Comparison of ENCODE assay signal across 16 cellular contexts in the genomic region with DNA sequence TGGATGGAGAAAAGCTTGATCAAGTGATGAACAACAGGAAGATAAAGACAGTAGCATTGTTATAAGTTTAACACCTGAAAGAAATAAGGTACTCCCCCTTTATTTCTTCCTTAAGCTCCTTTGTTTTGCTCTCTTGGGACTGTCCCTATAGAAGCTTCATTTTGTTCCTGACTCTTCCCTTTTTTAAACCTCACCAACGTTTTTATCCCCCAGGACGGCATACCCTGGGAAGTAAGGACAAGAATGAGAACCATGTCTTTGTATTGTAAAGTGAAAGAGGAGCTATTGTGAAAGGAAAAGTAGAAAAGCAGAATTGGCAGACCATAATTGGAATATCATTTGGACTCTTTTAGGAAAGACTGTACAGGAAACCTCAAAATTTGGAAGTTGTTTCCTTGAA.
DNase-seq lines count a peak whose midpoint lies in the region; ATAC-seq and TF ChIP-seq lines count a peak whose summit lies in the region.
"Had no signal": no experiment of that assay in that cellular context is flagged by ENCODE, and none has a peak within 500 bp of the region (broad histone marks: within the 10 kb centered on the region; RNA-seq: fewer than 3 reads in every experiment).

No MANE protein-coding gene starts in this region.

- no peak overlapping the region for H2BK15ac ChIP-seq in H9 (ENCODE audit: low read depth, low read length)

- no peak for DNase-seq in H9
- peak; percentile 8 for DNase-seq in NT2/D1 (ENCODE audit: low read depth, low spot score)
- DNase-seq in NCI-H2227 treated with DMSO at 0.1 percent for 48 hours (lab: John Stamatoyannopoulos, UW) = no peak
- no peak for DNase-seq in superior temporal gyrus (ENCODE audit: extremely low spot score)
- DNase-seq in activated T-cell treated with anti-CD3 and anti-CD28 coated beads, Interleukin-2, amount 50 U/mL, for 4 hours = no peak
- DNase-seq: Calu3; CD8-positive, alpha-beta T cell; DMS53; GOT3; HCEC 1CT; IMR-90 had no signal

- H3K36me3 ChIP-seq in NT2/D1 (ENCODE audit: insufficient read depth, insufficient read length, low read length) (no peaks in the 10 kb centered on the region), iPS-18a (ENCODE audit: control insufficient read depth, low read depth, low read length) (no peaks in the 10 kb centered on the region)
- H3K36me3 ChIP-seq: BLaER1 treated with 17β-estradiol and CSF1 and Interleukin-3, amounts not matched to agents 10 nM and 100 nM had no signal

- H3K9ac ChIP-seq in H9 (ENCODE audit: extremely low read depth, insufficient read length, low read length) (no peak overlapping the region), NT2/D1 (ENCODE audit: insufficient read length, low read depth) (no peak overlapping the region), iPS-18a (ENCODE audit: low read length) (no peak overlapping the region)
- H3K9ac ChIP-seq: BLaER1 treated with 17β-estradiol and CSF1 and Interleukin-3, amounts not matched to agents 10 nM and 100 nM had no signal

- no peak overlapping the region for H3K27ac ChIP-seq in H9 (ENCODE audit: insufficient read length, low read depth, low read length)
- H3K27ac ChIP-seq in iPS-18a (ENCODE audit: low read length) = no peak overlapping the region
- H3K27ac ChIP-seq: BLaER1 treated with 17β-estradiol and CSF1 and Interleukin-3, amounts not matched to agents 10 nM and 100 nM had no signal

- no peak overlapping the region for H2AK5ac ChIP-seq in H9 (ENCODE audit: insufficient read length, low read length)

- ATAC-seq in activated T-cell treated with anti-CD3 and anti-CD28 coated beads, Interleukin-2, amount 50 U/mL, for 4 hours = no peak
- ATAC-seq in GM18505 (IDR thresholded peaks at IDR 0.05; ENCODE audit: unreplicated experiment) = no peak
- ATAC-seq: CD8-positive, alpha-beta T cell; K562 had no signal

- H3K56ac ChIP-seq in H9 (ENCODE audit: insufficient read length, low read depth, low read length) = no peak overlapping the region

- no peak overlapping the region for H2BK120ac ChIP-seq in H9 (ENCODE audit: low read depth, low read length, poor library complexity, severe bottlenecking)

- no peaks in the 10 kb centered on the region for H4K20me1 ChIP-seq in H9 (ENCODE audit: control insufficient read depth, insufficient read depth, insufficient read length)
- H4K20me1 ChIP-seq: BLaER1 treated with 17β-estradiol and CSF1 and Interleukin-3, amounts not matched to agents 10 nM and 100 nM had no signal

- no peaks in the 10 kb centered on the region for H3K36me3 Mint-ChIP-seq in H9 (ENCODE audit: insufficient read depth in 1 of 3, low read depth in 3 of 3)
- H3K36me3 Mint-ChIP-seq in activated T-cell treated with anti-CD3 and anti-CD28 coated beads, Interleukin-2, amount 50 U/mL, for 4 hours (ENCODE audit: insufficient read depth) = no peaks in the 10 kb centered on the region
- H3K36me3 Mint-ChIP-seq: CD8-positive, alpha-beta T cell had no signal

- H2BK5ac ChIP-seq in H9 (ENCODE audit: insufficient read length, low read length) = no peak overlapping the region

- H3K79me2 ChIP-seq in H9 (ENCODE audit: insufficient read depth, low read length) = no peaks in the 10 kb centered on the region

- H3K4me1 Mint-ChIP-seq in H9 = peaks cover 35 to 45% of the 10 kb centered on the region in 2 experiments
- H3K4me1 Mint-ChIP-seq in activated T-cell treated with anti-CD3 and anti-CD28 coated beads, Interleukin-2, amount 50 U/mL, for 4 hours (ENCODE audit: low read depth) = no peaks in the 10 kb centered on the region
- H3K4me1 Mint-ChIP-seq: B cell had no signal

- no peak overlapping the region for H3K14ac ChIP-seq in H9 (ENCODE audit: insufficient read depth, low read length)

- no peak overlapping the region for H4K8ac ChIP-seq in H9 (replicated peaks; ENCODE audit: insufficient read length, low read depth, low read length)

- peak overlapping the region in 2 of 3 experiments; percentile 69 to 93; a peak in 5 of 7 replicates for H3K27ac Mint-ChIP-seq in H9
- H3K27ac Mint-ChIP-seq: B cell; CD8-positive, alpha-beta T cell had no signal

- no peak overlapping the region for H2AFZ ChIP-seq in H9 (ENCODE audit: low read length)

- H3K23ac ChIP-seq in H9 (ENCODE audit: insufficient read length, low read depth, low read length) = no peak overlapping the region

- H2BK20ac ChIP-seq in H9 (ENCODE audit: low read depth, low read length, poor library complexity, severe bottlenecking) = no peak overlapping the region

- TF ChIP-seq CTCF in H9 (conservative IDR thresholded peaks at IDR 0.05) = no peak

- H3K4me3 Mint-ChIP-seq in H9 = no peak overlapping the region
- no peak overlapping the region for H3K4me3 Mint-ChIP-seq in activated T-cell treated with anti-CD3 and anti-CD28 coated beads, Interleukin-2, amount 50 U/mL, for 4 hours
- H3K4me3 Mint-ChIP-seq: B cell; CD8-positive, alpha-beta T cell had no signal

- H3K4me2 ChIP-seq in H9 (ENCODE audit: insufficient read depth, insufficient read length, low read length) = no peak overlapping the region
- H3K4me2 ChIP-seq: BLaER1 treated with 17β-estradiol and CSF1 and Interleukin-3, amounts not matched to agents 10 nM and 100 nM had no signal

- H3K9me3 ChIP-seq in H9 (ENCODE audit: control insufficient read depth, low read depth, low read length) = no peaks in the 10 kb centered on the region
- no peaks in the 10 kb centered on the region for H3K9me3 ChIP-seq in NT2/D1 (ENCODE audit: insufficient read depth, low read length)
- H3K9me3 ChIP-seq in iPS-18a (ENCODE audit: control insufficient read depth, low read depth, low read length) = no peaks in the 10 kb centered on the region
- H3K9me3 ChIP-seq: BLaER1 treated with 17β-estradiol and CSF1 and Interleukin-3, amounts not matched to agents 10 nM and 100 nM had no signal

- no peaks in the 10 kb centered on the region for H3K27me3 ChIP-seq in H9 (ENCODE audit: insufficient read depth, low read length)
- no peaks in the 10 kb centered on the region for H3K27me3 ChIP-seq in NT2/D1 (ENCODE audit: insufficient read depth, insufficient read length)
- no peaks in the 10 kb centered on the region for H3K27me3 ChIP-seq in iPS-18a (ENCODE audit: control insufficient read depth, insufficient read depth, low read length)
- H3K27me3 ChIP-seq: BLaER1 treated with 17β-estradiol and CSF1 and Interleukin-3, amounts not matched to agents 10 nM and 100 nM had no signal

- H4K5ac ChIP-seq in H9 (ENCODE audit: insufficient read length, low read depth, low read length) = no peak overlapping the region

- no CpG with 5 or more reads among the region's 2 CpGs for WGBS in H9 (ENCODE audit: extremely low coverage, insufficient read length, low lambda C conversion rate)

- no peaks in the 10 kb centered on the region; a peak in 1 of 5 replicates for H3K9me3 Mint-ChIP-seq in H9
- no peaks in the 10 kb centered on the region for H3K9me3 Mint-ChIP-seq in activated T-cell treated with anti-CD3 and anti-CD28 coated beads, Interleukin-2, amount 50 U/mL, for 4 hours

- H3K4me1 ChIP-seq in H9 (ENCODE audit: insufficient read depth, low read length) = peaks cover 6% of the 10 kb centered on the region; the same call in 1 of the 2 replicates
- H3K4me1 ChIP-seq in NT2/D1 (ENCODE audit: insufficient read depth, insufficient read length) = no peaks in the 10 kb centered on the region
- peaks cover 37% of the 10 kb centered on the region for H3K4me1 ChIP-seq in iPS-18a (ENCODE audit: control insufficient read depth, low read depth, low read length)
- H3K4me1 ChIP-seq: BLaER1 treated with 17β-estradiol and CSF1 and Interleukin-3, amounts not matched to agents 10 nM and 100 nM had no signal

- H3K27me3 Mint-ChIP-seq in H9 (ENCODE audit: low read depth) = no peaks in the 10 kb centered on the region; the same call in 1 of the 2 replicates
- no peaks in the 10 kb centered on the region for H3K27me3 Mint-ChIP-seq in activated T-cell treated with anti-CD3 and anti-CD28 coated beads, Interleukin-2, amount 50 U/mL, for 4 hours (ENCODE audit: low read depth)
- H3K27me3 Mint-ChIP-seq: B cell had no signal

- H3T11ph ChIP-seq in H9 (ENCODE audit: low read length) = no peak overlapping the region

- H4K91ac ChIP-seq in H9 (ENCODE audit: insufficient read length, low read depth, low read length) = no peak overlapping the region

- no peak overlapping the region for H2BK12ac ChIP-seq in H9 (ENCODE audit: insufficient read length, low read depth, low read length)

- H3K4me3 ChIP-seq in NT2/D1 (ENCODE audit: insufficient read length, low read depth) = no peak overlapping the region
- H3K4me3 ChIP-seq in iPS-18a (ENCODE audit: low read length) = peak overlapping the region; percentile 9
- H3K4me3 ChIP-seq: BLaER1 treated with 17β-estradiol and CSF1 and Interleukin-3, amounts not matched to agents 10 nM and 100 nM; K562 had no signal

- TF ChIP-seq POLR2A in GM18505 (IDR thresholded peaks at IDR 0.05; ENCODE audit: borderline replicate concordance, extremely low read depth, insufficient read depth, insufficient read length) = no peak

- H3K18ac ChIP-seq in H9 (ENCODE audit: insufficient read length, low read depth, low read length) = no peak overlapping the region

- H3K4ac ChIP-seq in H9 (ENCODE audit: low read depth, low read length) = no peak overlapping the region

- no peaks in the 10 kb centered on the region for H3K23me2 ChIP-seq in H9 (ENCODE audit: insufficient read length, low read depth, low read length, poor library complexity, severe bottlenecking)

- no peaks in the 10 kb centered on the region for H3K79me1 ChIP-seq in H9 (ENCODE audit: insufficient read depth, low read depth, low read length, poor library complexity, severe bottlenecking)
